Comparison of ENCODE assay signal across 11 cellular contexts in genomic region chr1:109890115-109890953, GRCh38. TPM values are rescaled to one million over a fixed set of nuclear protein-coding genes. Genes with fewer than 3 reads are reported as not detected.
DNase-seq lines count a peak whose midpoint lies in the region; ATAC-seq, FAIRE-seq and TF ChIP-seq lines count a peak whose summit lies in the region.
"Had no signal": no experiment of that assay in that cellular context is flagged by ENCODE, and none has a peak within 500 bp of the region (broad histone marks: within the 10 kb centered on the region; RNA-seq: fewer than 3 reads in every experiment).

No MANE protein-coding gene starts in this region.

- H3K27me3 ChIP-seq in osteoblast (ENCODE audit: insufficient read depth, low read length) = no peaks in the 10 kb centered on the region
- no peaks in the 10 kb centered on the region for H3K27me3 ChIP-seq in pancreas

- no peak overlapping the region for H3K4me2 ChIP-seq in osteoblast (ENCODE audit: insufficient read depth, low read length)
- H3K4me2 ChIP-seq: SK-N-SH had no signal

- H3K27ac Mint-ChIP-seq in activated naive CD4-positive, alpha-beta T cell treated with anti-CD3 and anti-CD28 coated beads for 36 hours = no peak overlapping the region
- no peak overlapping the region for H3K27ac Mint-ChIP-seq in activated naive CD4-positive, alpha-beta T cell treated with anti-CD3 and anti-CD28 coated beads, Interleukin-2, amount 10 ng/mL, durations not matched to agents 7 days and 5 days
- peak overlapping the region; percentile 3 for H3K27ac Mint-ChIP-seq in type B pancreatic cell
- H3K27ac Mint-ChIP-seq: memory B cell had no signal

- intact Hi-C loops in activated naive CD4-positive, alpha-beta T cell treated with anti-CD3 and anti-CD28 coated beads for 36 hours (cut with micrococcal nuclease) = loop anchor here (1.0 kb wide), 1 partner anchor 16 kb away; no protein-coding TSS in a partner anchor
- intact Hi-C loops in pancreas (cut with DNase I) = no loop called here

- 75 to 85% methylated on average over 5 of the region's 5 CpGs for WGBS in pancreas, 2 donors

- H3K27ac ChIP-seq in osteoblast (ENCODE audit: low read depth, low read length) (no peak overlapping the region), pancreas (no peak overlapping the region)

- no peaks in the 10 kb centered on the region for H4K20me1 ChIP-seq in osteoblast (ENCODE audit: insufficient read depth, low read length)

- no peaks in the 10 kb centered on the region for H3K27me3 Mint-ChIP-seq in activated naive CD4-positive, alpha-beta T cell treated with anti-CD3 and anti-CD28 coated beads for 36 hours (ENCODE audit: low read depth)
- peaks cover 24% of the 10 kb centered on the region for H3K27me3 Mint-ChIP-seq in activated naive CD4-positive, alpha-beta T cell treated with anti-CD3 and anti-CD28 coated beads, Interleukin-2, amount 10 ng/mL, durations not matched to agents 7 days and 5 days
- H3K27me3 Mint-ChIP-seq in type B pancreatic cell = peaks cover 10% of the 10 kb centered on the region
- H3K27me3 Mint-ChIP-seq: memory B cell had no signal

- no peak overlapping the region for H2AFZ ChIP-seq in osteoblast (ENCODE audit: low read length)

- H3K9me3 Mint-ChIP-seq in activated naive CD4-positive, alpha-beta T cell treated with anti-CD3 and anti-CD28 coated beads for 36 hours = no peaks in the 10 kb centered on the region
- no peaks in the 10 kb centered on the region for H3K9me3 Mint-ChIP-seq in activated naive CD4-positive, alpha-beta T cell treated with anti-CD3 and anti-CD28 coated beads, Interleukin-2, amount 10 ng/mL, durations not matched to agents 7 days and 5 days
- H3K9me3 Mint-ChIP-seq in type B pancreatic cell = peaks cover 6% of the 10 kb centered on the region
- H3K9me3 Mint-ChIP-seq: memory B cell had no signal

- CTCF ChIA-PET in activated naive CD4-positive, alpha-beta T cell treated with anti-CD3 and anti-CD28 coated beads for 36 hours (lab: Charles Lee) = interaction anchor here (1.2 kb wide), 1 partner anchor 250 kb away, joined by 3 read pairs; no protein-coding TSS in a partner anchor
- CTCF ChIA-PET in activated naive CD4-positive, alpha-beta T cell treated with anti-CD3 and anti-CD28 coated beads, Interleukin-2, amount 10 ng/mL, durations not matched to agents 7 days and 5 days (lab: Charles Lee) = interaction anchor here (2.8 kb wide), 1 partner anchor 13 kb away, joined by 11 read pairs; no protein-coding TSS in a partner anchor

- H3K79me2 ChIP-seq in osteoblast (ENCODE audit: insufficient read depth, low read length) = no peaks in the 10 kb centered on the region

- TF ChIP-seq CTCF in osteoblast (IDR thresholded peaks at IDR 0.05; ENCODE audit: extremely low read depth, low read depth, low read length) (no peak), type B pancreatic cell (conservative IDR thresholded peaks at IDR 0.05) (no peak), pancreas (IDR thresholded peaks at IDR 0.05) (no peak)

- H3K4me1 ChIP-seq in osteoblast (ENCODE audit: insufficient read depth, low read length) = peaks cover 7% of the 10 kb centered on the region
- H3K4me1 ChIP-seq in pancreas = no peaks in the 10 kb centered on the region

- no peak for FAIRE-seq in pancreas (lab: Jason Lieb, UNC)
- no peak for FAIRE-seq in H54 (lab: Jason Lieb, UNC)

- no peaks in the 10 kb centered on the region for H3K9me3 ChIP-seq in osteoblast (ENCODE audit: low read depth, low read length)
- H3K9me3 ChIP-seq in pancreas = no peaks in the 10 kb centered on the region
- H3K9me3 ChIP-seq: SK-N-SH had no signal

- no peak overlapping the region for H3K4me3 Mint-ChIP-seq in activated naive CD4-positive, alpha-beta T cell treated with anti-CD3 and anti-CD28 coated beads for 36 hours
- no peak overlapping the region for H3K4me3 Mint-ChIP-seq in activated naive CD4-positive, alpha-beta T cell treated with anti-CD3 and anti-CD28 coated beads, Interleukin-2, amount 10 ng/mL, durations not matched to agents 7 days and 5 days
- no peak overlapping the region for H3K4me3 Mint-ChIP-seq in type B pancreatic cell
- H3K4me3 Mint-ChIP-seq: memory B cell had no signal

- TF ChIP-seq POLR2A in H54 (IDR thresholded peaks at IDR 0.05; ENCODE audit: low read depth, low read length) = no peak

- no peaks in the 10 kb centered on the region for H3K36me3 Mint-ChIP-seq in activated naive CD4-positive, alpha-beta T cell treated with anti-CD3 and anti-CD28 coated beads for 36 hours (ENCODE audit: low read depth)
- no peaks in the 10 kb centered on the region for H3K36me3 Mint-ChIP-seq in activated naive CD4-positive, alpha-beta T cell treated with anti-CD3 and anti-CD28 coated beads, Interleukin-2, amount 10 ng/mL, durations not matched to agents 7 days and 5 days
- no peaks in the 10 kb centered on the region for H3K36me3 Mint-ChIP-seq in type B pancreatic cell
- H3K36me3 Mint-ChIP-seq: memory B cell had no signal

- H3K4me3 ChIP-seq in osteoblast (ENCODE audit: insufficient read depth, low read length) (no peak overlapping the region), pancreas (no peak overlapping the region)

- peak; percentile 47 for DNase-seq in activated naive CD4-positive, alpha-beta T cell treated with anti-CD3 and anti-CD28 coated beads for 36 hours
- no peak for DNase-seq in activated naive CD4-positive, alpha-beta T cell treated with anti-CD3 and anti-CD28 coated beads, Interleukin-2, amount 10 ng/mL, durations not matched to agents 7 days and 5 days
- DNase-seq in activated T-cell treated with anti-CD3 and anti-CD28 coated beads, Interleukin-2, amount 50 U/mL, for 48 hours = peak; percentile 74 to 82
- peak; percentile 58 for DNase-seq in osteoblast (ENCODE audit: insufficient read length, low spot score, missing footprints)
- DNase-seq in type B pancreatic cell (ENCODE audit: extremely low spot score, unreplicated experiment) = no peak
- no peak for DNase-seq in pancreas
- no peak for DNase-seq in H54 (ENCODE audit: insufficient read length, low spot score)
- DNase-seq: right cardiac atrium, SK-N-SH had no signal

- peaks cover 19% of the 10 kb centered on the region for H3K4me1 Mint-ChIP-seq in activated naive CD4-positive, alpha-beta T cell treated with anti-CD3 and anti-CD28 coated beads for 36 hours (ENCODE audit: low read depth)
- no peaks in the 10 kb centered on the region for H3K4me1 Mint-ChIP-seq in activated naive CD4-positive, alpha-beta T cell treated with anti-CD3 and anti-CD28 coated beads, Interleukin-2, amount 10 ng/mL, durations not matched to agents 7 days and 5 days
- H3K4me1 Mint-ChIP-seq in type B pancreatic cell (ENCODE audit: unreplicated experiment) = peaks cover 8% of the 10 kb centered on the region

- ATAC-seq in pancreas (no peak), HG02623 (IDR thresholded peaks at IDR 0.05; ENCODE audit: unreplicated experiment) (no peak)

- H3K36me3 ChIP-seq in osteoblast (ENCODE audit: insufficient read depth, low read length) = no peaks in the 10 kb centered on the region
- no peaks in the 10 kb centered on the region for H3K36me3 ChIP-seq in pancreas

RNA-seq across cellular contexts. Expression of gene CSF1, which starts 20.3 kb away (rescaled TPM):
- 10 to 100 TPM; 12.0 to 13.5 TPM for total RNA-seq in activated naive CD4-positive, alpha-beta T cell treated with anti-CD3 and anti-CD28 coated beads for 36 hours
- total RNA-seq in osteoblast (38.0 and 53.9 TPM in 2 replicates), type B pancreatic cell (ENCODE audit: low replicate concordance) (10.9 and 15.2 TPM in 2 replicates), pancreas (10 to 100 TPM in 4 of 6 donors, 1 to 10 TPM in 2; 6.7 to 38.3 (median 13.4) TPM)
- 10 to 100 TPM; 15.5 to 16.5 TPM for polyA plus RNA-seq in pancreas

Comparison
In these comparisons a context has a peak if more than half of its experiments do, and no peak if none do; other contexts are left out.
1. DNase-seq: peak in activated naive CD4-positive, alpha-beta T cell treated with anti-CD3 and anti-CD28 coated beads for 36 hours (single experiment), activated T-cell treated with anti-CD3 and anti-CD28 coated beads, Interleukin-2, amount 50 U/mL, for 48 hours (2 of 2) and osteoblast (single experiment); none in activated naive CD4-positive, alpha-beta T cell treated with anti-CD3 and anti-CD28 coated beads, Interleukin-2, amount 10 ng/mL, durations not matched to agents 7 days and 5 days (single experiment), type B pancreatic cell (single experiment), pancreas (0 of 6) and H54 (single experiment).